ENCODE assay signal across 14 cellular contexts in the genomic region with DNA sequence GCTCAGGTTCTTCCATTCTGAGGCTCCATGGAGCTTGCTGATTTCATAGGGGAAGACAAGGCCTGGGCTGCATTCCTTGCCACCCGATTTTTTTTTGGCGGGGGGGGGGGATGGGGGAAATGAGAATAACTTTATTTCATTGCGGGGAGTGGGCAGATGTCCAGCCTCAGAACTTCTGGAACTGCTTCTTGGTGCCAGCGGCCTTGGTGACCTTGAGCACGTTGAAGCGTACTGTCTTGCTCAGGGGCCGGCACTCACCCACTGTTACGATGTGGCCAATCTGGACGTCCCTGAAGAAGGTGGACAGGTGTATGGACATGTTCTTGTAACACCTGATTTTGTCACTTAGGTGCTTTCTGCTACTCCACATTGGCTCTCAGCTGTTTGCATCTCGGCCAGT. TPM values are rescaled to one million over a fixed set of nuclear protein-coding genes. Genes with fewer than 3 reads are reported as not detected.
DNase-seq lines count a peak whose midpoint lies in the region; ATAC-seq and TF ChIP-seq lines count a peak whose summit lies in the region.
"Had no signal": no experiment of that assay in that cellular context is flagged by ENCODE, and none has a peak within 500 bp of the region (broad histone marks: within the 10 kb centered on the region; RNA-seq: fewer than 3 reads in every experiment).

No MANE protein-coding gene starts in this region.

- H3K9me3 ChIP-seq in heart right ventricle (no peaks in the 10 kb centered on the region), adrenal gland (replicated peaks in 1 of 3) (no peaks in the 10 kb centered on the region), neural progenitor cell (ENCODE audit: low read depth) (no peaks in the 10 kb centered on the region)

- peaks cover 0 to 15% (median 0%) of the 10 kb centered on the region in 9 donors for H3K36me3 ChIP-seq in heart right ventricle
- H3K36me3 ChIP-seq in adrenal gland (replicated peaks in 1 of 2) = peaks cover 0 to 5% of the 10 kb centered on the region in 2 donors
- H3K36me3 ChIP-seq in neural progenitor cell = no peaks in the 10 kb centered on the region
- peaks cover 8% of the 10 kb centered on the region for H3K36me3 ChIP-seq in brain microvascular endothelial cell (replicated peaks)

- H3F3A ChIP-seq in neural progenitor cell (ENCODE audit: low read depth) = peaks cover 5% of the 10 kb centered on the region

- in situ Hi-C loops in brain microvascular endothelial cell (cut with HindIII; ENCODE audit: low pct_ligation_motif_present, low sequenced_read_pairs) = no loop called here

- no peak overlapping the region for H3K9ac ChIP-seq in neural progenitor cell

- H3K27ac ChIP-seq in heart right ventricle = peak overlapping the region in 7 of 10 donors; percentile 20 to 87 (median 81)
- peak overlapping the region in 2 of 5 donors; percentile 41 to 50 for H3K27ac ChIP-seq in adrenal gland
- no peak overlapping the region for H3K27ac ChIP-seq in neural progenitor cell
- no peak overlapping the region for H3K27ac ChIP-seq in brain microvascular endothelial cell
- H3K27ac ChIP-seq: C4-2B had no signal

- DNase-seq in heart right ventricle (no peak), Right ventricle myocardium inferior (ENCODE audit: missing footprints) (no peak), adrenal gland (peak; percentile 56 to 81 (median 71)), neural progenitor cell (ENCODE audit: low spot score) (no peak), brain microvascular endothelial cell (no peak)
- DNase-seq in stimulated activated effector memory CD8-positive, alpha-beta T cell treated with anti-CD3 and anti-CD28 coated beads, Interleukin-12 subunit alpha, Interleukin-12 subunit beta, amount 100 ng/mL, for 72 hours (ENCODE audit: low spot score in 2 of 2) = no peak
- DNase-seq: H9, NCI-H1436, NCI-H2081, NCI-H524 had no signal

- WGBS in heart right ventricle, 2 donors = 48 to 61% methylated on average over 10 of the region's 10 CpGs
- WGBS in adrenal gland, 4 donors = 26 to 55% (median 34%) methylated on average over 10 of the region's 10 CpGs

- H3K4me1 ChIP-seq in heart right ventricle (peaks cover 23 to 72% (median 48%) of the 10 kb centered on the region in 9 donors), adrenal gland (replicated peaks in 1 of 2) (peaks cover 25 to 30% of the 10 kb centered on the region in 2 donors), neural progenitor cell (no peaks in the 10 kb centered on the region)

- no peak overlapping the region for H3K4me3 Mint-ChIP-seq in neural progenitor cell
- H3K4me3 Mint-ChIP-seq in stimulated activated effector memory CD8-positive, alpha-beta T cell treated with anti-CD3 and anti-CD28 coated beads, Interleukin-12 subunit alpha, Interleukin-12 subunit beta, amount 100 ng/mL, for 72 hours = no peak overlapping the region
- H3K4me3 Mint-ChIP-seq: IgD-negative memory B cell had no signal

- H3K9me3 Mint-ChIP-seq in neural progenitor cell = no peaks in the 10 kb centered on the region
- H3K9me3 Mint-ChIP-seq in stimulated activated effector memory CD8-positive, alpha-beta T cell treated with anti-CD3 and anti-CD28 coated beads, Interleukin-12 subunit alpha, Interleukin-12 subunit beta, amount 100 ng/mL, for 72 hours = no peaks in the 10 kb centered on the region
- H3K9me3 Mint-ChIP-seq: H9, IgD-negative memory B cell had no signal

- H3K4me1 Mint-ChIP-seq in neural progenitor cell = peaks cover 13% of the 10 kb centered on the region
- H3K4me1 Mint-ChIP-seq in stimulated activated effector memory CD8-positive, alpha-beta T cell treated with anti-CD3 and anti-CD28 coated beads, Interleukin-12 subunit alpha, Interleukin-12 subunit beta, amount 100 ng/mL, for 72 hours = peaks cover 43% of the 10 kb centered on the region

- peaks cover 100% of the 10 kb centered on the region for H3K79me2 ChIP-seq in neural progenitor cell (ENCODE audit: low read depth)

- H3K27ac Mint-ChIP-seq in neural progenitor cell = peak overlapping the region; percentile 29
- peak overlapping the region; percentile 99 for H3K27ac Mint-ChIP-seq in stimulated activated effector memory CD8-positive, alpha-beta T cell treated with anti-CD3 and anti-CD28 coated beads, Interleukin-12 subunit alpha, Interleukin-12 subunit beta, amount 100 ng/mL, for 72 hours
- H3K27ac Mint-ChIP-seq: IgD-negative memory B cell had no signal

- H3K27me3 ChIP-seq in heart right ventricle = no peaks in the 10 kb centered on the region
- H3K27me3 ChIP-seq in adrenal gland = no peaks in the 10 kb centered on the region
- H3K27me3 ChIP-seq in neural progenitor cell = no peaks in the 10 kb centered on the region
- H3K27me3 ChIP-seq in brain microvascular endothelial cell (replicated peaks) = no peaks in the 10 kb centered on the region

- peaks cover 100% of the 10 kb centered on the region for H4K20me1 ChIP-seq in neural progenitor cell (ENCODE audit: low read depth)

- ATAC-seq in heart right ventricle = no peak
- no peak for ATAC-seq in Right ventricle myocardium inferior
- no peak for ATAC-seq in stimulated activated effector memory CD8-positive, alpha-beta T cell treated with anti-CD3 and anti-CD28 coated beads, Interleukin-12 subunit alpha, Interleukin-12 subunit beta, amount 100 ng/mL, for 72 hours
- ATAC-seq in GM18868 (IDR thresholded peaks at IDR 0.05; ENCODE audit: unreplicated experiment) = no peak
- no peak for ATAC-seq in HG03159 (IDR thresholded peaks at IDR 0.05; ENCODE audit: unreplicated experiment)

- no peak overlapping the region for H3K4me2 ChIP-seq in neural progenitor cell

- intact Hi-C loops in heart right ventricle (cut with DNase I) (no loop called here), Right ventricle myocardium inferior (cut with DNase I) (no loop called here), adrenal gland (cut with DNase I) (no loop called here)

- peaks cover 17% of the 10 kb centered on the region for H3K36me3 Mint-ChIP-seq in neural progenitor cell
- peaks cover 41% of the 10 kb centered on the region for H3K36me3 Mint-ChIP-seq in stimulated activated effector memory CD8-positive, alpha-beta T cell treated with anti-CD3 and anti-CD28 coated beads, Interleukin-12 subunit alpha, Interleukin-12 subunit beta, amount 100 ng/mL, for 72 hours
- H3K36me3 Mint-ChIP-seq: IgD-negative memory B cell had no signal

- no peak for TF ChIP-seq POLR2A in adrenal gland (IDR thresholded peaks at IDR 0.05)

- TF ChIP-seq CTCF in heart right ventricle (IDR thresholded peaks at IDR 0.05) = no peak
- no peak for TF ChIP-seq CTCF in adrenal gland (IDR thresholded peaks at IDR 0.05)
- TF ChIP-seq CTCF in neural progenitor cell (IDR thresholded peaks at IDR 0.05) = no peak
- no peak for TF ChIP-seq CTCF in brain microvascular endothelial cell (IDR thresholded peaks at IDR 0.05; ENCODE audit: low read depth, low read length, missing control alignments)

- no peak overlapping the region for H2AFZ ChIP-seq in neural progenitor cell (replicated peaks)

- H3K4me3 ChIP-seq in heart right ventricle (no peak overlapping the region), adrenal gland (no peak overlapping the region), neural progenitor cell (no peak overlapping the region), brain microvascular endothelial cell (ENCODE audit: low read depth, low read length) (no peak overlapping the region)

- H3K27me3 Mint-ChIP-seq in neural progenitor cell (ENCODE audit: insufficient read depth, low read depth) = no peaks in the 10 kb centered on the region
- H3K27me3 Mint-ChIP-seq: IgD-negative memory B cell had no signal

RNA-seq across cellular contexts. Expression of a gene that starts 8.3 kb away (rescaled TPM):
- 10 to 100 TPM; 16.1 to 27.1 (median 19.1) TPM for total RNA-seq in heart right ventricle
- polyA plus RNA-seq in heart right ventricle = 10 to 100 TPM; 31.1 to 63.3 TPM
- 21.3 TPM for total RNA-seq in Right ventricle myocardium inferior
- 10 to 100 TPM; 18.1 to 58.6 (median 38.7) TPM for total RNA-seq in adrenal gland
- polyA plus RNA-seq in adrenal gland = 100 to 1,000 TPM in 2 of 3 donors, 10 to 100 TPM in 1; 15.8 to 250 (median 126) TPM
- 36.2 and 60.4 TPM in 2 replicates for total RNA-seq in neural progenitor cell (ENCODE audit: low replicate concordance)

RNA-seq across cellular contexts. Expression of a gene that starts 9.1 kb away (rescaled TPM):
- total RNA-seq in heart right ventricle (100 to 1,000 TPM in 1 of 10 donors, 10 to 100 TPM in 9; 73.9 to 105 (median 80.5) TPM), Right ventricle myocardium inferior (86.6 TPM), adrenal gland (100 to 1,000 TPM in 2 of 8 donors, 10 to 100 TPM in 6; 30.0 to 201 (median 80.7) TPM), neural progenitor cell (ENCODE audit: low replicate concordance) (133 and 221 TPM in 2 replicates)
- polyA plus RNA-seq in heart right ventricle (100 to 1,000 TPM; 186 to 214 TPM), adrenal gland (100 to 1,000 TPM; 131 to 170 (median 134) TPM)

RNA-seq across cellular contexts. Expression of a gene that starts 13.7 kb away (rescaled TPM):
- 10 to 100 TPM; 20.6 to 41.3 (median 26.9) TPM for total RNA-seq in heart right ventricle
- polyA plus RNA-seq in heart right ventricle = 10 to 100 TPM in 1 of 2 donors, 1 to 10 TPM in 1; 6.0 to 23.5 TPM
- total RNA-seq in Right ventricle myocardium inferior = 32.3 TPM
- 10 to 100 TPM; 19.9 to 85.6 (median 44.7) TPM for total RNA-seq in adrenal gland
- polyA plus RNA-seq in adrenal gland = 1 to 10 TPM; 8.4 to 8.6 (median 8.5) TPM
- 27.3 and 46.5 TPM in 2 replicates for total RNA-seq in neural progenitor cell (ENCODE audit: low replicate concordance)

RNA-seq across cellular contexts. Expression of a gene that starts 17.1 kb away (rescaled TPM):
- total RNA-seq in heart right ventricle (10 to 100 TPM; 25.8 to 41.6 (median 31.3) TPM), Right ventricle myocardium inferior (35.4 TPM), adrenal gland (10 to 100 TPM; 34.0 to 70.8 (median 54.1) TPM), neural progenitor cell (ENCODE audit: low replicate concordance) (32.7 and 54.2 TPM in 2 replicates)
- polyA plus RNA-seq in heart right ventricle (10 to 100 TPM; 30.2 to 46.8 TPM), adrenal gland (100 to 1,000 TPM in 1 of 3 donors, 10 to 100 TPM in 2; 57.8 to 115 (median 73.3) TPM)

RNA-seq across cellular contexts. Expression of a gene that starts 28.9 kb away (rescaled TPM):
- 1 to 10 TPM in 6 of 10 donors, not detected in 4; 1.1 to 2.7 (median 1.5) TPM for total RNA-seq in heart right ventricle
- polyA plus RNA-seq in heart right ventricle = 1 to 10 TPM; 1.8 to 4.0 TPM
- total RNA-seq in Right ventricle myocardium inferior = 0.54 TPM
- 1 to 10 TPM in 2 of 8 donors, under 1 TPM in 4, not detected in 2; 0.72 to 2.1 (median 0.90) TPM for total RNA-seq in adrenal gland
- polyA plus RNA-seq in adrenal gland = 1 to 10 TPM in 2 of 3 donors, under 1 TPM in 1; 0.99 to 6.8 (median 2.5) TPM
- total RNA-seq in neural progenitor cell (ENCODE audit: low replicate concordance) = 0.54 and 2.0 TPM in 2 replicates

Comparison
In these comparisons a context has a peak if more than half of its experiments do, and no peak if none do; other contexts are left out.
1. DNase-seq: peak in adrenal gland (7 of 7); none in heart right ventricle (0 of 2), Right ventricle myocardium inferior (single experiment), neural progenitor cell (single experiment), stimulated activated effector memory CD8-positive, alpha-beta T cell treated with anti-CD3 and anti-CD28 coated beads, Interleukin-12 subunit alpha, Interleukin-12 subunit beta, amount 100 ng/mL, for 72 hours (0 of 2) and brain microvascular endothelial cell (single experiment).
2. H3K27ac ChIP-seq: peak in heart right ventricle (7 of 10); none in neural progenitor cell (single experiment) and brain microvascular endothelial cell (single experiment).